In genomic region chr11:57566564-57567209, GRCh38 we compare ENCODE assay signal across 9 cellular contexts. TPM values are rescaled to one million over a fixed set of nuclear protein-coding genes. Genes with fewer than 3 reads are reported as not detected.
DNase-seq lines count a peak whose midpoint lies in the region; ATAC-seq, FAIRE-seq and TF ChIP-seq lines count a peak whose summit lies in the region.
"Had no signal": no experiment of that assay in that cellular context is flagged by ENCODE, and none has a peak within 500 bp of the region (broad histone marks: within the 10 kb centered on the region; RNA-seq: fewer than 3 reads in every experiment).

No MANE protein-coding gene starts in this region.

- no peak overlapping the region for H4K8ac ChIP-seq in H1 (ENCODE audit: extremely low read depth, insufficient read depth, low read length)

- no peak for FAIRE-seq in H1 (lab: Jason Lieb, UNC)

- no peak overlapping the region for H2BK15ac ChIP-seq in H1 (ENCODE audit: low read length)

- no peak overlapping the region for H3K23ac ChIP-seq in H1 (ENCODE audit: insufficient read length)

- TF ChIP-seq POLR2A in H1 (IDR thresholded peaks at IDR 0.05; ENCODE audit: control extremely low read depth in 1 of 2, low read depth in 2 of 2, low read length in 2 of 2) = no peak

- peak overlapping the region; percentile 84 for H3K4me3 Mint-ChIP-seq in osteocyte (ENCODE audit: unreplicated experiment)

- no peaks in the 10 kb centered on the region for H3K9me3 Mint-ChIP-seq in osteocyte (ENCODE audit: unreplicated experiment)

- H4K5ac ChIP-seq in H1 (ENCODE audit: insufficient read length, low read depth, low read length) = no peak overlapping the region

- no peak overlapping the region for H2AK5ac ChIP-seq in H1 (ENCODE audit: low read depth, low read length)

- H4K20me1 ChIP-seq in H1 (replicated peaks in 1 of 2; ENCODE audit: control insufficient read depth in 1 of 2, insufficient read depth in 2 of 2, low read length in 2 of 2) = peaks cover 0 to 2% of the 10 kb centered on the region in 2 experiments

- POLR2A ChIA-PET in H1 (lab: Charles Lee; ENCODE audit: partially characterized antibody) = interaction anchor here (0.9 to 9.7 kb wide), 10 partner anchors 8 to 106 kb away, joined by 3 to 591 read pairs (median 7); partner anchors contain the start of genes RTN4RL2, SERPING1 and YPEL4

- DNase-seq in GM04503 (ENCODE audit: low read depth) (peak; percentile 3), RWPE2 (ENCODE audit: low spot score) (no peak), H1 (ENCODE audit: low read depth in 1 of 2, low spot score in 2 of 2) (no peak), osteocyte (ENCODE audit: extremely low spot score, unreplicated experiment) (no peak), mucosa of gallbladder (ENCODE audit: low spot score) (no peak), dedifferentiated amniotic fluid mesenchymal stem cell (ENCODE audit: extremely low spot score) (no peak)

- H3K14ac ChIP-seq in H1 (ENCODE audit: insufficient read length) = peak overlapping the region; percentile 74

- H3K56ac ChIP-seq in H1 (replicated peaks; ENCODE audit: insufficient read length, low read depth, low read length) = peak overlapping the region; percentile 19

- no peak for TF ChIP-seq RAD21 in H1 (IDR thresholded peaks at IDR 0.05 in 1 of 2, conservative IDR thresholded peaks at IDR 0.05 in 1 of 2; ENCODE audit: low read depth in 2 of 2, low read length in 2 of 2)

- no peaks in the 10 kb centered on the region for H3K9me3 ChIP-seq in RWPE2 (ENCODE audit: severe bottlenecking)
- H3K9me3 ChIP-seq in H1 (ENCODE audit: insufficient read depth in 2 of 2, low read depth in 1 of 2, low read length in 1 of 2) = no peaks in the 10 kb centered on the region

- H3K27me3 Mint-ChIP-seq in osteocyte (ENCODE audit: unreplicated experiment) = no peaks in the 10 kb centered on the region

- peak overlapping the region; percentile 31 for H3K27ac ChIP-seq in RWPE2 (ENCODE audit: poor library complexity, severe bottlenecking)
- H3K27ac ChIP-seq in H1 (ENCODE audit: low read depth, low read length) = no peak overlapping the region

- H3K18ac ChIP-seq in H1 (ENCODE audit: extremely low read depth, low read length) = 0 out of 2 replicates have a peak overlapping the region, but pooled peaks have one; percentile 93

- H2BK120ac ChIP-seq in H1 (replicated peaks; ENCODE audit: low read depth, low read length) = peak overlapping the region; percentile 55

- no peaks in the 10 kb centered on the region for H3K36me3 Mint-ChIP-seq in osteocyte (ENCODE audit: unreplicated experiment)

- H3K4me2 ChIP-seq in H1 (ENCODE audit: insufficient read depth in 1 of 2, low read depth in 2 of 2, low read length in 2 of 2) = peak overlapping the region; percentile 85 to 91

- no peak for TF ChIP-seq EP300 in H1 (IDR thresholded peaks at IDR 0.05; ENCODE audit: borderline replicate concordance in 1 of 2, low read depth in 2 of 2, low read length in 2 of 2)

- H3K27me3 ChIP-seq in RWPE2 (ENCODE audit: insufficient read depth, poor library complexity, severe bottlenecking) (no peaks in the 10 kb centered on the region), H1 (replicated peaks in 1 of 4; ENCODE audit: control insufficient read depth in 3 of 4, extremely low read depth in 1 of 4, insufficient read depth in 3 of 4, low read length in 3 of 4) (no peaks in the 10 kb centered on the region)

- peak overlapping the region; percentile 93 for H3K27ac Mint-ChIP-seq in osteocyte (ENCODE audit: unreplicated experiment)

- ATAC-seq in RWPE2 (ENCODE audit: low read depth) = no peak
- ATAC-seq in HG02763 (IDR thresholded peaks at IDR 0.05; ENCODE audit: unreplicated experiment) = no peak
- ATAC-seq in GM19397 (IDR thresholded peaks at IDR 0.05; ENCODE audit: unreplicated experiment) = no peak

- CTCF ChIA-PET in H1 (lab: Charles Lee; ENCODE audit: partially characterized antibody) = interaction anchor here (1.2 to 9.6 kb wide), 9 partner anchors 15 to 181 kb away, joined by 3 to 357 read pairs (median 6); no protein-coding TSS in a partner anchor

- H3K4me1 Mint-ChIP-seq in osteocyte (ENCODE audit: unreplicated experiment) = peaks cover 26% of the 10 kb centered on the region

- no peak overlapping the region for H2BK20ac ChIP-seq in H1 (ENCODE audit: low read length)

- H3K4me3 ChIP-seq in RWPE2 (ENCODE audit: severe bottlenecking) = peak overlapping the region; percentile 50
- H3K4me3 ChIP-seq in H1 (ENCODE audit: extremely low read depth in 1 of 4, insufficient read depth in 2 of 4, low read depth in 3 of 4, low read length in 4 of 4) = peak overlapping the region; percentile 41 to 89 (median 83)

- H3K36me3 ChIP-seq in RWPE2 (ENCODE audit: low read depth) = no peaks in the 10 kb centered on the region
- no peaks in the 10 kb centered on the region for H3K36me3 ChIP-seq in H1 (ENCODE audit: control insufficient read depth in 2 of 4, insufficient read depth in 4 of 4, low read length in 3 of 4)

- WGBS in H1 (ENCODE audit: extremely low coverage in 1 of 2, insufficient coverage in 1 of 2, insufficient read length in 1 of 2, insufficient replicate concordance in 2 of 2, low coverage in 1 of 2, low lambda C conversion rate in 2 of 2, missing lambda C conversion rate in 1 of 2), 2 experiments = 59% methylated on average over 4 of the region's 6 CpGs; no CpG with 5 or more reads in 1 of the 2 experiments

- TF ChIP-seq CTCF in RWPE2 (IDR thresholded peaks at IDR 0.05; ENCODE audit: poor library complexity, severe bottlenecking) = no peak
- TF ChIP-seq CTCF in H1 (IDR thresholded peaks at IDR 0.05; ENCODE audit: control extremely low read depth in 1 of 3, insufficient read depth in 1 of 3, low read depth in 1 of 3, low read length in 3 of 3) = no peak
- TF ChIP-seq CTCF in osteocyte (IDR thresholded peaks at IDR 0.05) = no peak

- peaks cover 0 to 20% of the 10 kb centered on the region in 2 experiments; a peak in 2 of 4 replicates for H3K79me2 ChIP-seq in H1 (ENCODE audit: control insufficient read depth in 1 of 2, insufficient read depth in 2 of 2, low read length in 2 of 2)

- peaks cover 6% of the 10 kb centered on the region; the same call in 1 of the 2 replicates for H3K23me2 ChIP-seq in H1 (ENCODE audit: low read depth, low read length)

- H3K79me1 ChIP-seq in H1 (ENCODE audit: low read depth, low read length) = no peaks in the 10 kb centered on the region

- H3K9ac ChIP-seq in H1 (replicated peaks in 1 of 4; ENCODE audit: extremely low read depth in 1 of 4, low read depth in 3 of 4, low read length in 3 of 4) = peak overlapping the region in 3 of 4 experiments; percentile 51 to 70 (median 69); a peak in 5 of 7 replicates

- H4K91ac ChIP-seq in H1 (replicated peaks; ENCODE audit: insufficient read length, low read length) = no peak overlapping the region

- H2BK12ac ChIP-seq in H1 (ENCODE audit: low read depth, low read length) = 0 out of 2 replicates have a peak overlapping the region, but pooled peaks have one; percentile 44

- H3K4ac ChIP-seq in H1 (replicated peaks; ENCODE audit: insufficient read length, low read depth, low read length) = no peak overlapping the region

- H2AFZ ChIP-seq in H1 (ENCODE audit: low read length) = peak overlapping the region; percentile 10; the same call in 1 of the 2 replicates

- peaks cover 10% of the 10 kb centered on the region for H3K4me1 ChIP-seq in RWPE2 (ENCODE audit: insufficient read depth, poor library complexity, severe bottlenecking)
- peaks cover 2 to 13% (median 4%) of the 10 kb centered on the region in 4 experiments; a peak in 6 of 7 replicates for H3K4me1 ChIP-seq in H1 (replicated peaks in 1 of 4; ENCODE audit: control insufficient read depth in 3 of 4, insufficient read depth in 4 of 4, low read length in 3 of 4)

- 0 out of 2 replicates have a peak overlapping the region, but pooled peaks have one; percentile 18 for H2BK5ac ChIP-seq in H1 (ENCODE audit: low read depth, low read length)

RNA-seq across cellular contexts. Expression of gene UBE2L6, which starts 0.8 kb away (rescaled TPM):
- total RNA-seq in H1 (2021; fragmentation: NEBNext Ultra II Directional; extraction: Animal tissue kit (Norgen Biotek cat#: 25700)) = 67.8 and 68.1 TPM in 2 replicates
- polyA plus RNA-seq in H1 (2011; rRNA removed) = 89.2 and 94.8 TPM in 2 replicates
- 92.7 TPM for polyA plus RNA-seq in H1 (2011; cell fraction: cytosol; rRNA removed)
- polyA plus RNA-seq in H1 (2011; cell fraction: nucleus; rRNA removed) = 76.4 TPM
- 85.5 to 104 TPM (median 94.8 TPM) in 4 replicates for polyA plus RNA-seq in H1 (2012, experiment 1 of 2)
- 94.0 TPM for polyA plus RNA-seq in H1 (2012, experiment 2 of 2)
- polyA plus RNA-seq in H1 (2013, experiment 1 of 2) = 54.7 TPM
- 57.9 TPM for polyA plus RNA-seq in H1 (2013, experiment 2 of 2)
- 95.5 and 96.0 TPM in 2 replicates for polyA minus RNA-seq in H1 (2011; rRNA and poly(A)+ RNA removed)
- 37.5 TPM for polyA minus RNA-seq in H1 (2011; cell fraction: cytosol; rRNA and poly(A)+ RNA removed)
- 32.1 TPM for polyA minus RNA-seq in H1 (2011; cell fraction: nucleus; rRNA and poly(A)+ RNA removed)
- 58.9 and 62.5 TPM in 2 replicates for total RNA-seq in osteocyte
- total RNA-seq in mucosa of gallbladder = 71.9 TPM

RNA-seq across cellular contexts. Expression of gene SMTNL1, which starts 29.3 kb away (rescaled TPM):
- total RNA-seq in H1 (2021; fragmentation: NEBNext Ultra II Directional; extraction: Animal tissue kit (Norgen Biotek cat#: 25700)) = not detected in 2 replicates
- polyA plus RNA-seq in H1 (2011; rRNA removed) = 0.13 and 0.18 TPM in 2 replicates
- polyA plus RNA-seq in H1 (2011; cell fraction: cytosol; rRNA removed) = 0.22 TPM
- polyA plus RNA-seq in H1 (2011; cell fraction: nucleus; rRNA removed) = 0.23 TPM
- polyA plus RNA-seq in H1 (2012, experiment 1 of 2) = 0.31 to 0.55 TPM (median 0.44 TPM) in 4 replicates
- polyA plus RNA-seq in H1 (2012, experiment 2 of 2) = 0.26 TPM
- polyA plus RNA-seq in H1 (2013, experiment 1 of 2) = 0.24 TPM
- polyA plus RNA-seq in H1 (2013, experiment 2 of 2) = 0.11 TPM
- not detected in 2 replicates for polyA minus RNA-seq in H1 (2011; rRNA and poly(A)+ RNA removed)
- not detected for polyA minus RNA-seq in H1 (2011; cell fraction: cytosol; rRNA and poly(A)+ RNA removed)
- not detected for polyA minus RNA-seq in H1 (2011; cell fraction: nucleus; rRNA and poly(A)+ RNA removed)
- total RNA-seq in osteocyte (not detected in 2 replicates), mucosa of gallbladder (not detected)
- total RNA-seq: HT1080 had no signal

RNA-seq across cellular contexts. Expression of gene SERPING1, which starts 30.8 kb away (rescaled TPM):
- 50.9 and 57.3 TPM in 2 replicates for total RNA-seq in H1 (2021; fragmentation: NEBNext Ultra II Directional; extraction: Animal tissue kit (Norgen Biotek cat#: 25700))
- polyA plus RNA-seq in H1 (2011; rRNA removed) = 54.8 and 78.8 TPM in 2 replicates
- polyA plus RNA-seq in H1 (2011; cell fraction: cytosol; rRNA removed) = 37.7 TPM
- polyA plus RNA-seq in H1 (2011; cell fraction: nucleus; rRNA removed) = 62.1 TPM
- 56.7 to 76.6 TPM (median 65.9 TPM) in 4 replicates for polyA plus RNA-seq in H1 (2012, experiment 1 of 2)
- 69.6 TPM for polyA plus RNA-seq in H1 (2012, experiment 2 of 2)
- 117 TPM for polyA plus RNA-seq in H1 (2013, experiment 1 of 2)
- 123 TPM for polyA plus RNA-seq in H1 (2013, experiment 2 of 2)
- 37.0 and 41.9 TPM in 2 replicates for polyA minus RNA-seq in H1 (2011; rRNA and poly(A)+ RNA removed)
- polyA minus RNA-seq in H1 (2011; cell fraction: cytosol; rRNA and poly(A)+ RNA removed) = 29.6 TPM
- 18.7 TPM for polyA minus RNA-seq in H1 (2011; cell fraction: nucleus; rRNA and poly(A)+ RNA removed)
- total RNA-seq in osteocyte (19.9 and 21.9 TPM in 2 replicates), mucosa of gallbladder (614 TPM)
- total RNA-seq: HT1080 had no signal

RNA-seq across cellular contexts. Expression of gene TIMM10, which starts 36.1 kb away (rescaled TPM):
- 109 and 117 TPM in 2 replicates for total RNA-seq in H1 (2021; fragmentation: NEBNext Ultra II Directional; extraction: Animal tissue kit (Norgen Biotek cat#: 25700))
- polyA plus RNA-seq in H1 (2011; rRNA removed) = 208 and 227 TPM in 2 replicates
- 230 TPM for polyA plus RNA-seq in H1 (2011; cell fraction: cytosol; rRNA removed)
- polyA plus RNA-seq in H1 (2011; cell fraction: nucleus; rRNA removed) = 119 TPM
- 158 to 185 TPM (median 175 TPM) in 4 replicates for polyA plus RNA-seq in H1 (2012, experiment 1 of 2)
- polyA plus RNA-seq in H1 (2012, experiment 2 of 2) = 187 TPM
- polyA plus RNA-seq in H1 (2013, experiment 1 of 2) = 152 TPM
- 158 TPM for polyA plus RNA-seq in H1 (2013, experiment 2 of 2)
- 71.3 and 73.7 TPM in 2 replicates for polyA minus RNA-seq in H1 (2011; rRNA and poly(A)+ RNA removed)
- 25.8 TPM for polyA minus RNA-seq in H1 (2011; cell fraction: cytosol; rRNA and poly(A)+ RNA removed)
- 40.7 TPM for polyA minus RNA-seq in H1 (2011; cell fraction: nucleus; rRNA and poly(A)+ RNA removed)
- total RNA-seq in osteocyte (47.3 and 54.5 TPM in 2 replicates), mucosa of gallbladder (31.2 TPM)

RNA-seq across cellular contexts. Expression of gene SLC43A1, which starts 51.2 kb away (rescaled TPM):
- 30.1 and 34.5 TPM in 2 replicates for total RNA-seq in H1 (2021; fragmentation: NEBNext Ultra II Directional; extraction: Animal tissue kit (Norgen Biotek cat#: 25700))
- polyA plus RNA-seq in H1 (2011; rRNA removed) = 58.0 and 79.5 TPM in 2 replicates
- polyA plus RNA-seq in H1 (2011; cell fraction: cytosol; rRNA removed) = 51.3 TPM
- polyA plus RNA-seq in H1 (2011; cell fraction: nucleus; rRNA removed) = 92.4 TPM
- 27.7 to 39.6 TPM (median 34.4 TPM) in 4 replicates for polyA plus RNA-seq in H1 (2012, experiment 1 of 2)
- 34.6 TPM for polyA plus RNA-seq in H1 (2012, experiment 2 of 2)
- 25.5 TPM for polyA plus RNA-seq in H1 (2013, experiment 1 of 2)
- 27.2 TPM for polyA plus RNA-seq in H1 (2013, experiment 2 of 2)
- 54.4 and 66.2 TPM in 2 replicates for polyA minus RNA-seq in H1 (2011; rRNA and poly(A)+ RNA removed)
- 27.5 TPM for polyA minus RNA-seq in H1 (2011; cell fraction: cytosol; rRNA and poly(A)+ RNA removed)
- polyA minus RNA-seq in H1 (2011; cell fraction: nucleus; rRNA and poly(A)+ RNA removed) = 36.7 TPM
- total RNA-seq in osteocyte (14.3 and 16.2 TPM in 2 replicates), mucosa of gallbladder (89.5 TPM)

Comparison
In these comparisons a context has a peak if more than half of its experiments do, and no peak if none do; other contexts are left out.
1. RNA of gene SERPING1, which starts 30.8 kb away (total RNA-seq): 614 TPM in mucosa of gallbladder (single experiment); 50.9 to 57.3 TPM in H1 and 19.9 to 21.9 TPM in osteocyte; every median in the first group is over 10 times any median in the second.